13 cellular contexts compared by ENCODE assay signal in genomic region chr15:93460717-93461116, GRCh38.
DNase-seq lines count a peak whose midpoint lies in the region; ATAC-seq and TF ChIP-seq lines count a peak whose summit lies in the region.
"Had no signal": no experiment of that assay in that cellular context is flagged by ENCODE, and none has a peak within 500 bp of the region (broad histone marks: within the 10 kb centered on the region; RNA-seq: fewer than 3 reads in every experiment).

No MANE protein-coding gene starts in this region.

- peaks cover 19% of the 10 kb centered on the region for H3K4me1 Mint-ChIP-seq in MCF 10A (ENCODE audit: insufficient read depth, unreplicated experiment)
- no peaks in the 10 kb centered on the region for H3K4me1 Mint-ChIP-seq in osteocyte (ENCODE audit: unreplicated experiment)
- no peaks in the 10 kb centered on the region for H3K4me1 Mint-ChIP-seq in immature natural killer cell

- POLR2A ChIA-PET in MCF 10A (lab: Yijun Ruan, JAX): no interaction called here

- H3K27me3 ChIP-seq in mammary epithelial cell (ENCODE audit: insufficient read depth, low read length): no peaks in the 10 kb centered on the region
- H3K27me3 ChIP-seq: Peyer's patch, right lobe of liver had no signal

- H4K20me1 ChIP-seq in mammary epithelial cell (ENCODE audit: insufficient read depth, low read length): no peaks in the 10 kb centered on the region

- dilution Hi-C loops in mammary epithelial cell (cut with HindIII; ENCODE audit: low sequenced_read_pairs): no loop called here

- H3K36me3 Mint-ChIP-seq in MCF 10A (ENCODE audit: insufficient read depth, unreplicated experiment) (peaks cover 2% of the 10 kb centered on the region), osteocyte (ENCODE audit: unreplicated experiment) (no peaks in the 10 kb centered on the region), immature natural killer cell (no peaks in the 10 kb centered on the region)

- BruUV-seq in mammary epithelial cell (replicated peaks; lab: Mats Ljungman, UMichigan): no TSS peak
- BruUV-seq in MCF 10A (replicated peaks; lab: Mats Ljungman, UMichigan): no TSS peak

- no peak overlapping the region for H3K27ac Mint-ChIP-seq in MCF 10A (ENCODE audit: low read depth, unreplicated experiment)
- no peak overlapping the region for H3K27ac Mint-ChIP-seq in osteocyte (ENCODE audit: unreplicated experiment)
- no peak overlapping the region for H3K27ac Mint-ChIP-seq in immature natural killer cell

- TF ChIP-seq CTCF in mammary epithelial cell (conservative IDR thresholded peaks at IDR 0.05 in 1 of 2, IDR thresholded peaks at IDR 0.05 in 1 of 2; ENCODE audit: extremely low read depth in 1 of 2, insufficient read depth in 1 of 2, low read depth in 1 of 2, low read length in 2 of 2) (no peak), MCF 10A (IDR thresholded peaks at IDR 0.05; ENCODE audit: unreplicated experiment) (no peak), osteocyte (IDR thresholded peaks at IDR 0.05) (no peak)

- H3K4me1 ChIP-seq in mammary epithelial cell (ENCODE audit: insufficient read depth, low read length): no peaks in the 10 kb centered on the region
- H3K4me1 ChIP-seq: Peyer's patch, right lobe of liver had no signal

- peaks cover 14% of the 10 kb centered on the region for H3K9me3 ChIP-seq in mammary epithelial cell (replicated peaks; ENCODE audit: insufficient read depth, low read length)
- H3K9me3 ChIP-seq: Peyer's patch, right lobe of liver had no signal

- H3K27me3 Mint-ChIP-seq in MCF 10A (ENCODE audit: insufficient read depth, unreplicated experiment) (no peaks in the 10 kb centered on the region), osteocyte (ENCODE audit: unreplicated experiment) (no peaks in the 10 kb centered on the region), immature natural killer cell (ENCODE audit: low read depth in 3 of 3) (peaks cover 0 to 10% (median 2%) of the 10 kb centered on the region in 3 donors)

- H3K9me3 Mint-ChIP-seq in MCF 10A (ENCODE audit: unreplicated experiment) (no peaks in the 10 kb centered on the region), osteocyte (ENCODE audit: unreplicated experiment) (peaks cover 4% of the 10 kb centered on the region), immature natural killer cell (no peaks in the 10 kb centered on the region)

- H3K79me2 ChIP-seq in mammary epithelial cell (ENCODE audit: insufficient read depth, low read length): no peaks in the 10 kb centered on the region

- H3K27ac ChIP-seq in mammary epithelial cell (ENCODE audit: insufficient read depth, low read depth, low read length): no peak overlapping the region
- H3K27ac ChIP-seq: coronary artery, Peyer's patch, right lobe of liver had no signal

- no peak overlapping the region for H2AFZ ChIP-seq in mammary epithelial cell (ENCODE audit: low read depth, low read length)

- in situ Hi-C loops in mammary epithelial cell (cut with MboI; ENCODE audit: low sequenced_read_pairs in 2 of 2): no loop called here

- intact Hi-C loops in mammary epithelial cell (cut with micrococcal nuclease): no loop called here
- intact Hi-C loops in MCF 10A (cut with micrococcal nuclease): no loop called here

- H3K4me3 Mint-ChIP-seq in MCF 10A (ENCODE audit: unreplicated experiment): no peak overlapping the region
- H3K4me3 Mint-ChIP-seq in osteocyte (ENCODE audit: unreplicated experiment): no peak overlapping the region
- no peak overlapping the region for H3K4me3 Mint-ChIP-seq in immature natural killer cell

- ATAC-seq in HG02798 (IDR thresholded peaks at IDR 0.05; ENCODE audit: poor library complexity, unreplicated experiment) (peak; percentile 79), HG03565 (IDR thresholded peaks at IDR 0.05; ENCODE audit: unreplicated experiment) (peak; percentile 75)
- ATAC-seq: right lobe of liver had no signal

- H3K4me3 ChIP-seq in mammary epithelial cell (replicated peaks in 1 of 3; ENCODE audit: insufficient read depth in 1 of 3, low read depth in 2 of 3, low read length in 3 of 3): no peak overlapping the region
- H3K4me3 ChIP-seq: coronary artery, Peyer's patch, right lobe of liver had no signal

- no peaks in the 10 kb centered on the region for H3K36me3 ChIP-seq in mammary epithelial cell (ENCODE audit: insufficient read depth, low read length)
- H3K36me3 ChIP-seq: Peyer's patch, right lobe of liver had no signal

- H3K9ac ChIP-seq in mammary epithelial cell (ENCODE audit: insufficient read depth, low read length): no peak overlapping the region

- peak; percentile 58 for DNase-seq in mammary epithelial cell
- no peak for DNase-seq in MCF 10A (ENCODE audit: unreplicated experiment)
- DNase-seq in osteocyte (ENCODE audit: extremely low spot score, unreplicated experiment): no peak
- DNase-seq in immature natural killer cell: no peak
- DNase-seq in hypothalamus (lab: John Stamatoyannopoulos, UW): no peak
- DNase-seq in ureter (ENCODE audit: low spot score): no peak
- DNase-seq: 8988T, NCI-H446, Peyer's patch, right lobe of liver had no signal

- no peak overlapping the region for H3K4me2 ChIP-seq in mammary epithelial cell (ENCODE audit: insufficient read depth, low read depth, low read length)

- CTCF ChIA-PET in mammary epithelial cell (lab: Charles Lee; ENCODE audit: low non-redundant PET): no interaction called here
- CTCF ChIA-PET in MCF 10A (lab: Yijun Ruan, JAX): interaction anchor here (0.6 kb wide), 1 partner anchor 319 kb away, joined by 3 read pairs; no protein-coding TSS in a partner anchor
